1 cellular context compared by ENCODE assay signal in genomic region chr5:56480305-56481146, GRCh38.
A peak's percentile ranks its signal among the peaks of the same experiment; 100 is the strongest.
TF ChIP-seq lines count a peak whose summit lies in the region.

No MANE protein-coding gene starts in this region.

TF ChIP-seq in HepG2, 621 proteins besides CTCF, POLR2A, EP300 and RAD21 (continued from another document and continues in another):
- TF ChIP-seq ZBTB40 (IDR thresholded peaks at IDR 0.05) (no peak), ZBTB40 (CRISPR knock-in tag; IDR thresholded peaks at IDR 0.05) (no peak; the same call in 1 of the 2 replicates), HDAC1 (CRISPR knock-in tag; IDR thresholded peaks at IDR 0.05) (peak; percentile 95), GTF2F1 (IDR thresholded peaks at IDR 0.05; ENCODE audit: low read length) (peak; percentile 73), FIP1L1 (IDR thresholded peaks at IDR 0.05; ENCODE audit: borderline replicate concordance, insufficient read depth, low read depth, low read length) (0 out of 2 replicates have a peak, but pooled peaks have one; percentile 1), ZNF530 (CRISPR knock-in tag; IDR thresholded peaks at IDR 0.05; ENCODE audit: low read depth) (no peak), ZEB1 (IDR thresholded peaks at IDR 0.05; ENCODE audit: insufficient replicate concordance, low read depth) (no peak), ZMYM4 (CRISPR knock-in tag; IDR thresholded peaks at IDR 0.05) (peak; percentile 78), ZZZ3 (CRISPR knock-in tag; IDR thresholded peaks at IDR 0.05; ENCODE audit: borderline replicate concordance) (0 out of 2 replicates have a peak, but pooled peaks have one; percentile 22), U2AF1 (optimal IDR thresholded peaks at IDR 0.05; ENCODE audit: low read depth, low read length) (no peak), FOXA3 (CRISPR knock-in tag; IDR thresholded peaks at IDR 0.05) (peak; percentile 87), HNRNPLL (IDR thresholded peaks at IDR 0.05; ENCODE audit: low read depth, low read length, poor library complexity, severe bottlenecking) (peak; percentile 84), ZNF616 (CRISPR knock-in tag; IDR thresholded peaks at IDR 0.05; ENCODE audit: low read depth) (no peak), SMAD3 (CRISPR knock-in tag; IDR thresholded peaks at IDR 0.05) (peak; percentile 27; the same call in 1 of the 2 replicates), ZKSCAN8 (CRISPR knock-in tag; IDR thresholded peaks at IDR 0.05; ENCODE audit: borderline replicate concordance) (peak; percentile 22; the same call in 1 of the 2 replicates), SMYD3 (CRISPR knock-in tag; IDR thresholded peaks at IDR 0.05) (no peak), HOMEZ (CRISPR knock-in tag; IDR thresholded peaks at IDR 0.05; ENCODE audit: low read depth) (peak; percentile 43; the same call in 1 of the 2 replicates), ZBTB10 (CRISPR knock-in tag; IDR thresholded peaks at IDR 0.05; ENCODE audit: borderline replicate concordance) (peak; percentile 32; the same call in 1 of the 2 replicates), TBX3 (IDR thresholded peaks at IDR 0.05; ENCODE audit: borderline replicate concordance) (peak; percentile 85), IRX3 (CRISPR knock-in tag; IDR thresholded peaks at IDR 0.05; ENCODE audit: borderline replicate concordance, low read depth) (no peak), MTA3 (CRISPR knock-in tag; IDR thresholded peaks at IDR 0.05) (no peak)
- TF ChIP-seq, protein P1, sequence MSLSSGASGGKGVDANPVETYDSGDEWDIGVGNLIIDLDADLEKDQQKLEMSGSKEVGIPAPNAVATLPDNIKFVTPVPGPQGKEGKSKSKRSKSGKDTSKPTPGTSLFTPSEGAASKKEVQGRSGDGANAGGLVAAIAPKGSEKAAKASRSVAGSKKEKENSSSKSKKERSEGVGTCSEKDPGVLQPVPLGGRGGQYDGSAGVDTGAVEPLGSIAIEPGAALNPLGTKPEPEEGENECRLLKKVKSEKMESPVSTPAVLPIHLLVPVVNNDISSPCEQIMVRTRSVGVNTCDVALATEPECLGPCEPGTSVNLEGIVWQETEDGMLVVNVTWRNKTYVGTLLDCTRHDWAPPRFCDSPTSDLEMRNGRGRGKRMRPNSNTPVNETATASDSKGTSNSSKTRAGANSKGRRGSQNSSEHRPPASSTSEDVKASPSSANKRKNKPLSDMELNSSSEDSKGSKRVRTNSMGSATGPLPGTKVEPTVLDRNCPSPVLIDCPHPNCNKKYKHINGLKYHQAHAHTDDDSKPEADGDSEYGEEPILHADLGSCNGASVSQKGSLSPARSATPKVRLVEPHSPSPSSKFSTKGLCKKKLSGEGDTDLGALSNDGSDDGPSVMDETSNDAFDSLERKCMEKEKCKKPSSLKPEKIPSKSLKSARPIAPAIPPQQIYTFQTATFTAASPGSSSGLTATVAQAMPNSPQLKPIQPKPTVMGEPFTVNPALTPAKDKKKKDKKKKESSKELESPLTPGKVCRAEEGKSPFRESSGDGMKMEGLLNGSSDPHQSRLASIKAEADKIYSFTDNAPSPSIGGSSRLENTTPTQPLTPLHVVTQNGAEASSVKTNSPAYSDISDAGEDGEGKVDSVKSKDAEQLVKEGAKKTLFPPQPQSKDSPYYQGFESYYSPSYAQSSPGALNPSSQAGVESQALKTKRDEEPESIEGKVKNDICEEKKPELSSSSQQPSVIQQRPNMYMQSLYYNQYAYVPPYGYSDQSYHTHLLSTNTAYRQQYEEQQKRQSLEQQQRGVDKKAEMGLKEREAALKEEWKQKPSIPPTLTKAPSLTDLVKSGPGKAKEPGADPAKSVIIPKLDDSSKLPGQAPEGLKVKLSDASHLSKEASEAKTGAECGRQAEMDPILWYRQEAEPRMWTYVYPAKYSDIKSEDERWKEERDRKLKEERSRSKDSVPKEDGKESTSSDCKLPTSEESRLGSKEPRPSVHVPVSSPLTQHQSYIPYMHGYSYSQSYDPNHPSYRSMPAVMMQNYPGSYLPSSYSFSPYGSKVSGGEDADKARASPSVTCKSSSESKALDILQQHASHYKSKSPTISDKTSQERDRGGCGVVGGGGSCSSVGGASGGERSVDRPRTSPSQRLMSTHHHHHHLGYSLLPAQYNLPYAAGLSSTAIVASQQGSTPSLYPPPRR (CRISPR knock-in tag; IDR thresholded peaks at IDR 0.05; ENCODE audit: borderline replicate concordance): peak; percentile 92
- TF ChIP-seq, protein P2, sequence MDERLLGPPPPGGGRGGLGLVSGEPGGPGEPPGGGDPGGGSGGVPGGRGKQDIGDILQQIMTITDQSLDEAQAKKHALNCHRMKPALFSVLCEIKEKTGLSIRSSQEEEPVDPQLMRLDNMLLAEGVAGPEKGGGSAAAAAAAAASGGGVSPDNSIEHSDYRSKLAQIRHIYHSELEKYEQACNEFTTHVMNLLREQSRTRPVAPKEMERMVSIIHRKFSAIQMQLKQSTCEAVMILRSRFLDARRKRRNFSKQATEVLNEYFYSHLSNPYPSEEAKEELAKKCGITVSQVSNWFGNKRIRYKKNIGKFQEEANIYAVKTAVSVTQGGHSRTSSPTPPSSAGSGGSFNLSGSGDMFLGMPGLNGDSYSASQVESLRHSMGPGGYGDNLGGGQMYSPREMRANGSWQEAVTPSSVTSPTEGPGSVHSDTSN (CRISPR knock-in tag; IDR thresholded peaks at IDR 0.05): no peak
- TF ChIP-seq, protein P3, sequence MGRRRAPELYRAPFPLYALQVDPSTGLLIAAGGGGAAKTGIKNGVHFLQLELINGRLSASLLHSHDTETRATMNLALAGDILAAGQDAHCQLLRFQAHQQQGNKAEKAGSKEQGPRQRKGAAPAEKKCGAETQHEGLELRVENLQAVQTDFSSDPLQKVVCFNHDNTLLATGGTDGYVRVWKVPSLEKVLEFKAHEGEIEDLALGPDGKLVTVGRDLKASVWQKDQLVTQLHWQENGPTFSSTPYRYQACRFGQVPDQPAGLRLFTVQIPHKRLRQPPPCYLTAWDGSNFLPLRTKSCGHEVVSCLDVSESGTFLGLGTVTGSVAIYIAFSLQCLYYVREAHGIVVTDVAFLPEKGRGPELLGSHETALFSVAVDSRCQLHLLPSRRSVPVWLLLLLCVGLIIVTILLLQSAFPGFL (CRISPR knock-in tag; IDR thresholded peaks at IDR 0.05): no peak
- TF ChIP-seq, protein P4, sequence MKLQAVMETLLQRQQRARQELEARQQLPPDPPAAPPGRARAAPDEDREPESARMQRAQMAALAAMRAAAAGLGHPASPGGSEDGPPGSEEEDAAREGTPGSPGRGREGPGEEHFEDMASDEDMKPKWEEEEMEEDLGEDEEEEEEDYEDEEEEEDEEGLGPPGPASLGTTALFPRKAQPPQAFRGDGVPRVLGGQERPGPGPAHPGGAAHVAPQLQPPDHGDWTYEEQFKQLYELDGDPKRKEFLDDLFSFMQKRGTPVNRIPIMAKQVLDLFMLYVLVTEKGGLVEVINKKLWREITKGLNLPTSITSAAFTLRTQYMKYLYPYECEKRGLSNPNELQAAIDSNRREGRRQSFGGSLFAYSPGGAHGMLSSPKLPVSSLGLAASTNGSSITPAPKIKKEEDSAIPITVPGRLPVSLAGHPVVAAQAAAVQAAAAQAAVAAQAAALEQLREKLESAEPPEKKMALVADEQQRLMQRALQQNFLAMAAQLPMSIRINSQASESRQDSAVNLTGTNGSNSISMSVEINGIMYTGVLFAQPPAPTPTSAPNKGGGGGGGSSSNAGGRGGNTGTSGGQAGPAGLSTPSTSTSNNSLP (IDR thresholded peaks at IDR 0.05; ENCODE audit: low read depth, low read length): 0 out of 2 replicates have a peak, but pooled peaks have one; percentile 58
- TF ChIP-seq, protein P5, sequence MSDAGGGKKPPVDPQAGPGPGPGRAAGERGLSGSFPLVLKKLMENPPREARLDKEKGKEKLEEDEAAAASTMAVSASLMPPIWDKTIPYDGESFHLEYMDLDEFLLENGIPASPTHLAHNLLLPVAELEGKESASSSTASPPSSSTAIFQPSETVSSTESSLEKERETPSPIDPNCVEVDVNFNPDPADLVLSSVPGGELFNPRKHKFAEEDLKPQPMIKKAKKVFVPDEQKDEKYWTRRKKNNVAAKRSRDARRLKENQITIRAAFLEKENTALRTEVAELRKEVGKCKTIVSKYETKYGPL (CRISPR knock-in tag; IDR thresholded peaks at IDR 0.05): no peak
